9 cellular contexts compared by ENCODE assay signal in genomic region chr22:31945478-31945815, GRCh38. TPM values are rescaled to one million over a fixed set of nuclear protein-coding genes. Genes with fewer than 3 reads are reported as not detected.
DNase-seq lines count a peak whose midpoint lies in the region; ATAC-seq lines count a peak whose summit lies in the region.
"Had no signal": no experiment of that assay in that cellular context is flagged by ENCODE, and none has a peak within 500 bp of the region (broad histone marks: within the 10 kb centered on the region; RNA-seq: fewer than 3 reads in every experiment).

No MANE protein-coding gene starts in this region.

- H3K9me3 Mint-ChIP-seq in activated naive CD4-positive, alpha-beta T cell treated with anti-CD3 and anti-CD28 coated beads, Interleukin-2, amount 50 U/mL, for 72 hours = no peaks in the 10 kb centered on the region

- no CpG with 5 or more reads among the region's 12 CpGs for WGBS in iPS DF 6.9 (ENCODE audit: insufficient coverage, insufficient read length)

- H3K9me3 ChIP-seq in SJCRH30 (replicated peaks) (no peaks in the 10 kb centered on the region), iPS DF 6.9 (ENCODE audit: control insufficient read depth, insufficient read depth, low read length) (no peaks in the 10 kb centered on the region)

- H3K4me3 ChIP-seq in SJCRH30 (peak overlapping the region; percentile 95), iPS DF 6.9 (ENCODE audit: low read length) (peak overlapping the region; percentile 94; the same call in 1 of the 2 replicates)

- DNase-seq in NCI-H1417 (lab: John Stamatoyannopoulos, UW) = peak in 2 of 3 experiments; percentile 17 to 44
- DNase-seq in NCI-H1417 treated with DMSO at 0.1 percent for 48 hours (lab: John Stamatoyannopoulos, UW) = no peak
- no peak for DNase-seq in SJCRH30
- no peak for DNase-seq in iPS DF 6.9 (ENCODE audit: low read depth, low spot score)
- no peak for DNase-seq in substantia nigra (lab: John Stamatoyannopoulos, UW)
- no peak for DNase-seq in SHP77 (lab: John Stamatoyannopoulos, UW)
- no peak for DNase-seq in anterior cingulate cortex (lab: John Stamatoyannopoulos, UW)
- no peak for DNase-seq in activated naive CD4-positive, alpha-beta T cell treated with anti-CD3 and anti-CD28 coated beads, Interleukin-2, amount 50 U/mL, for 72 hours (ENCODE audit: low spot score in 2 of 2)
- DNase-seq: hippocampal formation had no signal

- peaks cover 0 to 9% of the 10 kb centered on the region in 2 donors for H3K36me3 Mint-ChIP-seq in activated naive CD4-positive, alpha-beta T cell treated with anti-CD3 and anti-CD28 coated beads, Interleukin-2, amount 50 U/mL, for 72 hours

- H3K36me3 ChIP-seq in SJCRH30 (peaks cover 16% of the 10 kb centered on the region; the same call in 1 of the 2 replicates), iPS DF 6.9 (ENCODE audit: control insufficient read depth, insufficient read depth, low read length) (no peaks in the 10 kb centered on the region; the same call in 1 of the 2 replicates)

- no peak for ATAC-seq in activated naive CD4-positive, alpha-beta T cell treated with anti-CD3 and anti-CD28 coated beads, Interleukin-2, amount 50 U/mL, for 72 hours

- no peak overlapping the region for H3K27ac Mint-ChIP-seq in activated naive CD4-positive, alpha-beta T cell treated with anti-CD3 and anti-CD28 coated beads, Interleukin-2, amount 50 U/mL, for 72 hours

- H3K27me3 ChIP-seq in SJCRH30 (no peaks in the 10 kb centered on the region), iPS DF 6.9 (ENCODE audit: control insufficient read depth, insufficient read depth, low read length) (no peaks in the 10 kb centered on the region)

- peak overlapping the region; percentile 79 for H3K27ac ChIP-seq in SJCRH30
- no peak overlapping the region for H3K27ac ChIP-seq in iPS DF 6.9 (ENCODE audit: low read length)
- H3K27ac ChIP-seq in substantia nigra (ENCODE audit: low read depth, low read length, poor library complexity, severe bottlenecking) = peak overlapping the region; percentile 95

- H3K4me1 ChIP-seq in SJCRH30 (peaks cover 5% of the 10 kb centered on the region), iPS DF 6.9 (ENCODE audit: control insufficient read depth, insufficient read depth, low read length) (peaks cover 2% of the 10 kb centered on the region; the same call in 1 of the 2 replicates)

RNA-seq across cellular contexts. Expression of gene YWHAH, which starts 1.1 kb away (rescaled TPM):
- total RNA-seq in SJCRH30 (2014; rRNA removed; shearing (Covaris generic)) = 100 and 106 TPM in 2 replicates
- total RNA-seq in activated naive CD4-positive, alpha-beta T cell treated with anti-CD3 and anti-CD28 coated beads, Interleukin-2, amount 50 U/mL, for 72 hours = 100 to 1,000 TPM in 1 of 2 donors, 10 to 100 TPM in 1; 95.9 to 143 TPM

Comparison
In these comparisons a context has a peak if more than half of its experiments do, and no peak if none do; other contexts are left out.
1. DNase-seq: peak in NCI-H1417 (2 of 3); none in NCI-H1417 treated with DMSO at 0.1 percent for 48 hours (single experiment), SJCRH30 (0 of 2), iPS DF 6.9 (single experiment), substantia nigra (0 of 49), SHP77 (0 of 2), anterior cingulate cortex (0 of 58) and activated naive CD4-positive, alpha-beta T cell treated with anti-CD3 and anti-CD28 coated beads, Interleukin-2, amount 50 U/mL, for 72 hours (0 of 2).